Comparison of ENCODE assay signal across 8 cellular contexts in genomic region chr9:114588671-114589526, GRCh38. TPM values are rescaled to one million over a fixed set of nuclear protein-coding genes. Genes with fewer than 3 reads are reported as not detected.
DNase-seq lines count a peak whose midpoint lies in the region; ATAC-seq and TF ChIP-seq lines count a peak whose summit lies in the region.

No MANE protein-coding gene starts in this region.

- DNase-seq in CD8-positive, alpha-beta memory T cell = no peak
- DNase-seq in NB4 (ENCODE audit: low read depth) = no peak
- DNase-seq in effector memory CD8-positive, alpha-beta T cell = no peak
- no peak for DNase-seq in NOMO-1 treated with DMSO at 0.1 percent for 48 hours (lab: John Stamatoyannopoulos, UW; ENCODE audit: unreplicated experiment)
- no peak for DNase-seq in AML-193 (lab: John Stamatoyannopoulos, UW)
- no peak for DNase-seq in GOT3 (lab: John Stamatoyannopoulos, UW)

- no peak for TF ChIP-seq POLR2A in NB4 (IDR thresholded peaks at IDR 0.05; ENCODE audit: extremely low read depth, insufficient read length)

- POLR2A ChIA-PET in CD8-positive, alpha-beta memory T cell (lab: Charles Lee) = interaction anchor here (1.1 to 2.0 kb wide), 5 partner anchors 23 to 216 kb away, joined by 3 to 22 read pairs (median 8); partner anchors contain the start of genes AKNA and TMEM268

- TF ChIP-seq CTCF in NB4 (IDR thresholded peaks at IDR 0.05; ENCODE audit: low read depth, low read length) = no peak

- H3K36me3 Mint-ChIP-seq in CD8-positive, alpha-beta memory T cell = peaks cover 0 to 43% (median 6%) of the 10 kb centered on the region in 3 donors
- H3K36me3 Mint-ChIP-seq in effector memory CD8-positive, alpha-beta T cell (ENCODE audit: insufficient read depth) = peaks cover 46% of the 10 kb centered on the region

- peaks cover 50% of the 10 kb centered on the region for H3K4me1 ChIP-seq in CD8-positive, alpha-beta memory T cell (ENCODE audit: insufficient read depth, low read length)
- H3K4me1 ChIP-seq in neuron (ENCODE audit: insufficient read depth, low read length) = peaks cover 14% of the 10 kb centered on the region

- no peaks in the 10 kb centered on the region for H3K27me3 ChIP-seq in CD8-positive, alpha-beta memory T cell (ENCODE audit: insufficient read depth, low read length, poor library complexity, severe bottlenecking)
- no peaks in the 10 kb centered on the region for H3K27me3 ChIP-seq in neuron (ENCODE audit: insufficient read depth, low read length)

- H3K27ac ChIP-seq in CD8-positive, alpha-beta memory T cell (ENCODE audit: low read depth, low read length) = peak overlapping the region; percentile 91

- H3K27me3 Mint-ChIP-seq in CD8-positive, alpha-beta memory T cell = peaks cover 0 to 3% of the 10 kb centered on the region in 2 donors
- no peaks in the 10 kb centered on the region for H3K27me3 Mint-ChIP-seq in effector memory CD8-positive, alpha-beta T cell

- H3K4me3 ChIP-seq in CD8-positive, alpha-beta memory T cell (ENCODE audit: low read length) = peak overlapping the region; percentile 81
- H3K4me3 ChIP-seq in NB4 (ENCODE audit: low read depth, low read length) (peak overlapping the region; percentile 88), neuron (ENCODE audit: low read length) (peak overlapping the region; percentile 87)

- ATAC-seq in effector memory CD8-positive, alpha-beta T cell (replicated peaks) = no peak
- ATAC-seq in GM21381 (IDR thresholded peaks at IDR 0.05; ENCODE audit: unreplicated experiment) = no peak

- no peak overlapping the region for H2AFZ ChIP-seq in neuron (ENCODE audit: low read depth, low read length)

- peak overlapping the region; percentile 98 to 100 (median 99) for H3K27ac Mint-ChIP-seq in CD8-positive, alpha-beta memory T cell
- peak overlapping the region; percentile 99 for H3K27ac Mint-ChIP-seq in effector memory CD8-positive, alpha-beta T cell

- H3K4me3 Mint-ChIP-seq in CD8-positive, alpha-beta memory T cell = peak overlapping the region; percentile 97 to 100 (median 99)
- peak overlapping the region; percentile 95 to 96 for H3K4me3 Mint-ChIP-seq in effector memory CD8-positive, alpha-beta T cell

- CTCF ChIA-PET in CD8-positive, alpha-beta memory T cell (lab: Charles Lee) = interaction anchor here (1.1 to 1.2 kb wide), 3 partner anchors 15 to 65 kb away, joined by 4 to 5 read pairs (median 4); no protein-coding TSS in a partner anchor

- no peaks in the 10 kb centered on the region for H3K9me3 Mint-ChIP-seq in CD8-positive, alpha-beta memory T cell
- no peaks in the 10 kb centered on the region for H3K9me3 Mint-ChIP-seq in effector memory CD8-positive, alpha-beta T cell

- no peaks in the 10 kb centered on the region for H3K9me3 ChIP-seq in CD8-positive, alpha-beta memory T cell (ENCODE audit: low read length)
- H3K9me3 ChIP-seq in neuron (ENCODE audit: low read length) = peaks cover 2% of the 10 kb centered on the region

- H3K36me3 ChIP-seq in CD8-positive, alpha-beta memory T cell (ENCODE audit: insufficient read depth, low read length) = peaks cover 13% of the 10 kb centered on the region
- peaks cover 20% of the 10 kb centered on the region for H3K36me3 ChIP-seq in neuron (ENCODE audit: insufficient read depth, low read length)

- peaks cover 61 to 68% (median 63%) of the 10 kb centered on the region in 3 donors for H3K4me1 Mint-ChIP-seq in CD8-positive, alpha-beta memory T cell
- H3K4me1 Mint-ChIP-seq in effector memory CD8-positive, alpha-beta T cell (ENCODE audit: low read depth in 2 of 2) = peaks cover 50 to 59% of the 10 kb centered on the region in 2 donors

RNA-seq across cellular contexts. Expression of gene ATP6V1G1, which starts 1.3 kb away (rescaled TPM):
- 10 to 100 TPM; 48.2 to 49.0 TPM for total RNA-seq in CD8-positive, alpha-beta memory T cell
- 278 TPM for polyA plus RNA-seq in CD8-positive, alpha-beta memory T cell

RNA-seq across cellular contexts. Expression of gene TMEM268, which starts 22.2 kb away (rescaled TPM):
- total RNA-seq in CD8-positive, alpha-beta memory T cell = 10 to 100 TPM; 20.2 to 21.1 TPM
- 9.7 TPM for polyA plus RNA-seq in CD8-positive, alpha-beta memory T cell
